1 cellular context compared by ENCODE assay signal in the genomic region with DNA sequence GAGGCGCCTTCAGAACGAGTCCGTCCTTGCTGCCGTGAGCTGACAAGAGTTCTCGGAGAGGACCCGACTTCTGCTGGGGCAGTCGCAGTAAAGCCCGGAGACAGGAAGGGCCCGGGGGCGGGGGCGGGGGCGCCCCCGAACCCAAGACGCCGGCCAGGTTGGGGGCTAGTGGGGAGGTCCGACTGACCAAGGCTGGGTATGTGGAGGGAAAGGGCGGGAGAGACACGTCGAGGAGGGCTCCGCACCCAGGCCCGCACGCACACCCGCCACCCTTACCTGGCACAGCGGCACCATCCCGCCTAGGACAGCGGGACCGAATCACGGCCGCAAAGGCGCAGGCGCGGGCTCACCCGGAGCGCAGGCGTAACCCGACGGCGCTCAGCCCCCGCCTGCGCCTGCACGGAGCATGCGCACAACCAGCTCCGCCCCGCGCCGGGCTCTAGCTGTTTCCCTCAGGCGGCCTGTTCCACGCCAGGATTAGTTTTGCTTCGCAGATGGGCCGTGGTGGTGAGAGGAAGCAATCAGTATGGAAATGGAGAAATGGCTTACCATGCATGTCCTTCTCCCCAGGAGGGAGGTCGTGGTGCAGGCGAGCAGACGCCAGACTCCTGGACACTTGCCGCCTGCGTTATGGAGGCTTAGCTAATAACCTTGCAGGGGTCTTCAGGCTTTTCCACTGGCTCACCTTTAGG.
A peak's percentile ranks its signal among the peaks of the same experiment; 100 is the strongest.
TF ChIP-seq lines count a peak whose summit lies in the region.

A gene with protein sequence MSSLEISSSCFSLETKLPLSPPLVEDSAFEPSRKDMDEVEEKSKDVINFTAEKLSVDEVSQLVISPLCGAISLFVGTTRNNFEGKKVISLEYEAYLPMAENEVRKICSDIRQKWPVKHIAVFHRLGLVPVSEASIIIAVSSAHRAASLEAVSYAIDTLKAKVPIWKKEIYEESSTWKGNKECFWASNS (minus strand): TSS at position 322 of the 692 bp plus-strand sequence. CDS start 2,583 bp downstream, outside the sequence.

TF ChIP-seq in HepG2, 621 proteins besides CTCF, POLR2A, EP300 and RAD21 (continued from another document and continues in another):
- TF ChIP-seq, protein P1, sequence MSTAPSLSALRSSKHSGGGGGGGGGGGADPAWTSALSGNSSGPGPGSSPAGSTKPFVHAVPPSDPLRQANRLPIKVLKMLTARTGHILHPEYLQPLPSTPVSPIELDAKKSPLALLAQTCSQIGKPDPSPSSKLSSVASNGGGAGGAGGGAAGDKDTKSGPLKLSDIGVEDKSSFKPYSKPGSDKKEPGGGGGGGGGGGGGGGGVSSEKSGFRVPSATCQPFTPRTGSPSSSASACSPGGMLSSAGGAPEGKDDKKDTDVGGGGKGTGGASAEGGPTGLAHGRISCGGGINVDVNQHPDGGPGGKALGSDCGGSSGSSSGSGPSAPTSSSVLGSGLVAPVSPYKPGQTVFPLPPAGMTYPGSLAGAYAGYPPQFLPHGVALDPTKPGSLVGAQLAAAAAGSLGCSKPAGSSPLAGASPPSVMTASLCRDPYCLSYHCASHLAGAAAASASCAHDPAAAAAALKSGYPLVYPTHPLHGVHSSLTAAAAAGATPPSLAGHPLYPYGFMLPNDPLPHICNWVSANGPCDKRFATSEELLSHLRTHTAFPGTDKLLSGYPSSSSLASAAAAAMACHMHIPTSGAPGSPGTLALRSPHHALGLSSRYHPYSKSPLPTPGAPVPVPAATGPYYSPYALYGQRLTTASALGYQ (CRISPR knock-in tag; IDR thresholded peaks at IDR 0.05): peak; percentile 31; the same call in 1 of the 2 replicates
- no peak for TF ChIP-seq REXO4 (CRISPR knock-in tag; IDR thresholded peaks at IDR 0.05; ENCODE audit: borderline replicate concordance)
- TF ChIP-seq ZNF207 (IDR thresholded peaks at IDR 0.05; ENCODE audit: borderline replicate concordance): no peak
- TF ChIP-seq ZNF225 (CRISPR knock-in tag; IDR thresholded peaks at IDR 0.05): 0 out of 2 replicates have a peak, but pooled peaks have one; percentile 64
- no peak for TF ChIP-seq KIAA2018 (CRISPR knock-in tag; IDR thresholded peaks at IDR 0.05; ENCODE audit: borderline replicate concordance)
- no peak for TF ChIP-seq RNF2 (conservative IDR thresholded peaks at IDR 0.05; ENCODE audit: low read depth)
- 0 out of 2 replicates have a peak, but pooled peaks have one; percentile 27 for TF ChIP-seq ZNF264 (CRISPR knock-in tag; IDR thresholded peaks at IDR 0.05)
- peak; percentile 66 for TF ChIP-seq ZFP90 (CRISPR knock-in tag; IDR thresholded peaks at IDR 0.05; ENCODE audit: borderline replicate concordance)
- 0 out of 2 replicates have a peak, but pooled peaks have one; percentile 32 for TF ChIP-seq SP5 (CRISPR knock-in tag; IDR thresholded peaks at IDR 0.05; ENCODE audit: borderline replicate concordance, low read depth)
- no peak for TF ChIP-seq SETDB1 (CRISPR knock-in tag; IDR thresholded peaks at IDR 0.05; ENCODE audit: borderline replicate concordance)
- peak; percentile 56; the same call in 1 of the 2 replicates for TF ChIP-seq DRAP1 (CRISPR knock-in tag; IDR thresholded peaks at IDR 0.05)
- no peak for TF ChIP-seq E2F5 (CRISPR knock-in tag; conservative IDR thresholded peaks at IDR 0.05)
- no peak for TF ChIP-seq SNAPC2 (CRISPR knock-in tag; IDR thresholded peaks at IDR 0.05)
- TF ChIP-seq RAD51 (IDR thresholded peaks at IDR 0.05; ENCODE audit: borderline replicate concordance): no peak
- TF ChIP-seq ARNT (IDR thresholded peaks at IDR 0.05): no peak
- no peak; a peak in 1 of 4 replicates for TF ChIP-seq NR2F1 (CRISPR knock-in tag; IDR thresholded peaks at IDR 0.05)
- TF ChIP-seq SRSF9 (IDR thresholded peaks at IDR 0.05; ENCODE audit: borderline replicate concordance, insufficient read depth, low read depth, low read length, poor library complexity, severe bottlenecking): no peak
- TF ChIP-seq, protein P2, sequence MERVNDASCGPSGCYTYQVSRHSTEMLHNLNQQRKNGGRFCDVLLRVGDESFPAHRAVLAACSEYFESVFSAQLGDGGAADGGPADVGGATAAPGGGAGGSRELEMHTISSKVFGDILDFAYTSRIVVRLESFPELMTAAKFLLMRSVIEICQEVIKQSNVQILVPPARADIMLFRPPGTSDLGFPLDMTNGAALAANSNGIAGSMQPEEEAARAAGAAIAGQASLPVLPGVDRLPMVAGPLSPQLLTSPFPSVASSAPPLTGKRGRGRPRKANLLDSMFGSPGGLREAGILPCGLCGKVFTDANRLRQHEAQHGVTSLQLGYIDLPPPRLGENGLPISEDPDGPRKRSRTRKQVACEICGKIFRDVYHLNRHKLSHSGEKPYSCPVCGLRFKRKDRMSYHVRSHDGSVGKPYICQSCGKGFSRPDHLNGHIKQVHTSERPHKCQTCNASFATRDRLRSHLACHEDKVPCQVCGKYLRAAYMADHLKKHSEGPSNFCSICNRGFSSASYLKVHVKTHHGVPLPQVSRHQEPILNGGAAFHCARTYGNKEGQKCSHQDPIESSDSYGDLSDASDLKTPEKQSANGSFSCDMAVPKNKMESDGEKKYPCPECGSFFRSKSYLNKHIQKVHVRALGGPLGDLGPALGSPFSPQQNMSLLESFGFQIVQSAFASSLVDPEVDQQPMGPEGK (CRISPR knock-in tag; IDR thresholded peaks at IDR 0.05): peak; percentile 52; the same call in 1 of the 2 replicates
- TF ChIP-seq ZNF350 (CRISPR knock-in tag; IDR thresholded peaks at IDR 0.05; ENCODE audit: borderline replicate concordance, low read depth): peak; percentile 58; the same call in 1 of the 2 replicates
- 0 out of 2 replicates have a peak, but pooled peaks have one; percentile 32 for TF ChIP-seq ZNF160 (CRISPR knock-in tag; IDR thresholded peaks at IDR 0.05)
- TF ChIP-seq ZNF790 (CRISPR knock-in tag; IDR thresholded peaks at IDR 0.05; ENCODE audit: borderline replicate concordance): no peak
- no peak for TF ChIP-seq KLF13 (CRISPR knock-in tag; IDR thresholded peaks at IDR 0.05)
- 0 out of 2 replicates have a peak, but pooled peaks have one; percentile 40 for TF ChIP-seq ZNF547 (CRISPR knock-in tag; IDR thresholded peaks at IDR 0.05)
- TF ChIP-seq, protein P3, sequence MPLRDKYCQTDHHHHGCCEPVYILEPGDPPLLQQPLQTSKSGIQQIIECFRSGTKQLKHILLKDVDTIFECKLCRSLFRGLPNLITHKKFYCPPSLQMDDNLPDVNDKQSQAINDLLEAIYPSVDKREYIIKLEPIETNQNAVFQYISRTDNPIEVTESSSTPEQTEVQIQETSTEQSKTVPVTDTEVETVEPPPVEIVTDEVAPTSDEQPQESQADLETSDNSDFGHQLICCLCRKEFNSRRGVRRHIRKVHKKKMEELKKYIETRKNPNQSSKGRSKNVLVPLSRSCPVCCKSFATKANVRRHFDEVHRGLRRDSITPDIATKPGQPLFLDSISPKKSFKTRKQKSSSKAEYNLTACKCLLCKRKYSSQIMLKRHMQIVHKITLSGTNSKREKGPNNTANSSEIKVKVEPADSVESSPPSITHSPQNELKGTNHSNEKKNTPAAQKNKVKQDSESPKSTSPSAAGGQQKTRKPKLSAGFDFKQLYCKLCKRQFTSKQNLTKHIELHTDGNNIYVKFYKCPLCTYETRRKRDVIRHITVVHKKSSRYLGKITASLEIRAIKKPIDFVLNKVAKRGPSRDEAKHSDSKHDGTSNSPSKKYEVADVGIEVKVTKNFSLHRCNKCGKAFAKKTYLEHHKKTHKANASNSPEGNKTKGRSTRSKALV (CRISPR knock-in tag; IDR thresholded peaks at IDR 0.05): no peak
- TF ChIP-seq KDM5B (CRISPR knock-in tag; IDR thresholded peaks at IDR 0.05; ENCODE audit: borderline replicate concordance): peak; percentile 88; the same call in 1 of the 2 replicates
- TF ChIP-seq ZSCAN21 (CRISPR knock-in tag; IDR thresholded peaks at IDR 0.05; ENCODE audit: borderline replicate concordance): peak; percentile 68; the same call in 1 of the 2 replicates
- TF ChIP-seq ZBTB14 (CRISPR knock-in tag; IDR thresholded peaks at IDR 0.05): no peak
- TF ChIP-seq, protein P4, sequence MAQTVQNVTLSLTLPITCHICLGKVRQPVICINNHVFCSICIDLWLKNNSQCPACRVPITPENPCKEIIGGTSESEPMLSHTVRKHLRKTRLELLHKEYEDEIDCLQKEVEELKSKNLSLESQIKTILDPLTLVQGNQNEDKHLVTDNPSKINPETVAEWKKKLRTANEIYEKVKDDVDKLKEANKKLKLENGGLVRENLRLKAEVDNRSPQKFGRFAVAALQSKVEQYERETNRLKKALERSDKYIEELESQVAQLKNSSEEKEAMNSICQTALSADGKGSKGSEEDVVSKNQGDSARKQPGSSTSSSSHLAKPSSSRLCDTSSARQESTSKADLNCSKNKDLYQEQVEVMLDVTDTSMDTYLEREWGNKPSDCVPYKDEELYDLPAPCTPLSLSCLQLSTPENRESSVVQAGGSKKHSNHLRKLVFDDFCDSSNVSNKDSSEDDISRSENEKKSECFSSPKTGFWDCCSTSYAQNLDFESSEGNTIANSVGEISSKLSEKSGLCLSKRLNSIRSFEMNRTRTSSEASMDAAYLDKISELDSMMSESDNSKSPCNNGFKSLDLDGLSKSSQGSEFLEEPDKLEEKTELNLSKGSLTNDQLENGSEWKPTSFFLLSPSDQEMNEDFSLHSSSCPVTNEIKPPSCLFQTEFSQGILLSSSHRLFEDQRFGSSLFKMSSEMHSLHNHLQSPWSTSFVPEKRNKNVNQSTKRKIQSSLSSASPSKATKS (CRISPR knock-in tag; IDR thresholded peaks at IDR 0.05): no peak
- TF ChIP-seq MTF1 (CRISPR knock-in tag; IDR thresholded peaks at IDR 0.05): no peak
- TF ChIP-seq ZNF616 (CRISPR knock-in tag; IDR thresholded peaks at IDR 0.05; ENCODE audit: low read depth): no peak
- TF ChIP-seq SNAI1 (CRISPR knock-in tag; IDR thresholded peaks at IDR 0.05; ENCODE audit: borderline replicate concordance): no peak
- peak; percentile 91; the same call in 1 of the 2 replicates for TF ChIP-seq ZNF552 (CRISPR knock-in tag; IDR thresholded peaks at IDR 0.05; ENCODE audit: borderline replicate concordance)
